In genomic region chr5:40485021-40485998, GRCh38 we compare ENCODE assay signal across 8 cellular contexts.
A peak's percentile ranks its signal among the peaks of the same experiment; 100 is the strongest.
DNase-seq lines count a peak whose midpoint lies in the region; ATAC-seq and TF ChIP-seq lines count a peak whose summit lies in the region.

No MANE protein-coding gene starts in this region.

- POLR2A ChIA-PET in A673 (lab: Charles Lee; ENCODE audit: low non-redundant PET): no interaction called here

- H3K4me3 ChIP-seq in SU-DHL-6 (ENCODE audit: insufficient read depth, low read length, poor library complexity, severe bottlenecking): no peak overlapping the region
- H3K4me3 ChIP-seq in A673 (ENCODE audit: low read depth, low read length, poor library complexity, severe bottlenecking): no peak overlapping the region

- H3K27ac ChIP-seq in SU-DHL-6 (ENCODE audit: low read depth, low read length) (no peak overlapping the region), A673 (ENCODE audit: low read depth, low read length, poor library complexity, severe bottlenecking) (no peak overlapping the region)

- H4K20me1 ChIP-seq in SU-DHL-6 (ENCODE audit: low read depth, low read length): no peaks in the 10 kb centered on the region

- no peaks in the 10 kb centered on the region for H3K36me3 ChIP-seq in SU-DHL-6 (ENCODE audit: low read length)
- no peaks in the 10 kb centered on the region for H3K36me3 ChIP-seq in A673 (ENCODE audit: insufficient read depth, low read length, poor library complexity, severe bottlenecking)

- H2AFZ ChIP-seq in SU-DHL-6 (ENCODE audit: low read depth, low read length, severe bottlenecking): no peak overlapping the region

- peaks cover 2% of the 10 kb centered on the region for H3K4me1 ChIP-seq in A673 (ENCODE audit: insufficient read depth, low read length, poor library complexity, severe bottlenecking)

- CTCF ChIA-PET in A673 (lab: Charles Lee): no interaction called here

- DNase-seq in Ammon's horn (ENCODE audit: low spot score) (peak; percentile 17), NCI-H446 (lab: John Stamatoyannopoulos, UW) (no peak), glomerular visceral epithelial cell (ENCODE audit: extremely low spot score) (no peak), A673 (ENCODE audit: low spot score) (no peak)
- no peak for DNase-seq in activated T-cell treated with anti-CD3 and anti-CD28 coated beads, Interleukin-2, amount 50 U/mL, for 1 hour

- H3K9me3 ChIP-seq in SU-DHL-6 (ENCODE audit: insufficient read depth, low read length) (no peaks in the 10 kb centered on the region), A673 (ENCODE audit: low read depth, low read length, poor library complexity, severe bottlenecking) (no peaks in the 10 kb centered on the region)

- TF ChIP-seq CTCF in SU-DHL-6 (IDR thresholded peaks at IDR 0.05; ENCODE audit: insufficient read depth, low read length, poor library complexity, severe bottlenecking) (no peak), A673 (conservative IDR thresholded peaks at IDR 0.05; ENCODE audit: low read depth, low read length) (no peak)

- H3K9me2 ChIP-seq in SU-DHL-6 (replicated peaks; ENCODE audit: insufficient read depth, low read length): no peaks in the 10 kb centered on the region

- ATAC-seq in GM19395 (IDR thresholded peaks at IDR 0.05; ENCODE audit: unreplicated experiment): peak; percentile 60
- ATAC-seq in HG03095 (IDR thresholded peaks at IDR 0.05; ENCODE audit: unreplicated experiment): peak; percentile 62

- H3K79me2 ChIP-seq in SU-DHL-6 (ENCODE audit: insufficient read depth, low read length): no peaks in the 10 kb centered on the region

- intact Hi-C loops in A673 (cut with micrococcal nuclease; ENCODE audit: unreplicated experiment): no loop called here

- no TSS peak for BruUV-seq in A673 (replicated peaks; lab: Mats Ljungman, UMichigan)

- H3K27me3 ChIP-seq in SU-DHL-6 (ENCODE audit: low read length) (no peaks in the 10 kb centered on the region), A673 (replicated peaks; ENCODE audit: insufficient read depth, low read depth, low read length, poor library complexity) (no peaks in the 10 kb centered on the region)

- peak overlapping the region; percentile 38 for H3K4me2 ChIP-seq in SU-DHL-6 (ENCODE audit: low read depth, low read length, poor library complexity, severe bottlenecking)

- H3K9ac ChIP-seq in SU-DHL-6 (ENCODE audit: low read length): no peak overlapping the region

- H3F3A ChIP-seq in SU-DHL-6 (ENCODE audit: insufficient read depth): no peaks in the 10 kb centered on the region
